In the genomic region with DNA sequence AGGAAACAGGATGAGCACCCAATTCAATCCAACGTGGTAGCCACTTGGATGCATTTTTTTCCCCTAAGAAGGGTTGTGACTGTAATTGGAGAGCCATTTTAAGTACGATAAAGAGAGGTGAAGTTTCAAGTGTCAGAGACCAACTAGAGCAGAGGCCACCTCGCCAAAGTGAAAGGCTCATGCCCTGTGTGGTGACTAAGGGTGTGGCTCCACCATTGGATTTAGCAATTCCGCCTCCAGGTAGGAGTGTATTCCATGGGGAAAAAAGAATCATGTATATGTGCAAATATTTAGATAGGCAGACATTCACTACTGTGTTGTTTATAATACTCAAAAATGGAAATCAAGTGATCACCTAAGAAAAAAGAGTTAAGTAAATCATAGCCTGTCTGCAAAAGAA, we compare ENCODE assay signal across 21 cellular contexts.
"Had no signal": no experiment of that assay in that cellular context is flagged by ENCODE, and none has a peak within 500 bp of the region (broad histone marks: within the 10 kb centered on the region; RNA-seq: fewer than 3 reads in every experiment).

No MANE protein-coding gene starts in this region.

- H3K27me3 ChIP-seq: colonic mucosa, gastrocnemius medialis, right lobe of liver, suprapubic skin, transverse colon, vagina had no signal

- H3K9me3 Mint-ChIP-seq: dendritic cell treated with granulocyte-macrophage colony-stimulating factor and Interleukin-4, amounts not matched to agents 40 ng/mL and 50 ng/mL, for 4 days; natural killer cell; stimulated activated naive CD8-positive, alpha-beta T cell treated with anti-CD3 and anti-CD28 coated beads, Interleukin-15, Interleukin-2, amounts not matched to agents 100 ng/mL and 50 ng/mL, for 24 hours had no signal

- H3K9me3 ChIP-seq: colonic mucosa, gastrocnemius medialis, neutrophil, right lobe of liver, suprapubic skin, transverse colon, vagina had no signal

- H3K4me1 ChIP-seq: colonic mucosa, gastrocnemius medialis, parathyroid adenoma, suprapubic skin, transverse colon, vagina had no signal

- H3K36me3 ChIP-seq: colonic mucosa, gastrocnemius medialis, neutrophil, right lobe of liver, suprapubic skin, transverse colon, vagina had no signal

- H3K4me3 Mint-ChIP-seq: dendritic cell treated with granulocyte-macrophage colony-stimulating factor and Interleukin-4, amounts not matched to agents 40 ng/mL and 50 ng/mL, for 4 days; memory B cell; natural killer cell; stimulated activated naive B cell treated with anti-CD40 and anti-IgM and Interleukin-4, amounts not matched to agents 10 μg/mL and 1 μg/mL and 100 μg/mL, for 72 hours; stimulated activated naive CD8-positive, alpha-beta T cell treated with anti-CD3 and anti-CD28 coated beads, Interleukin-15, Interleukin-2, amounts not matched to agents 100 ng/mL and 50 ng/mL, for 24 hours had no signal

- ATAC-seq: gastrocnemius medialis; natural killer cell; right lobe of liver; stimulated activated naive B cell treated with anti-CD40 and anti-IgM and Interleukin-4, amounts not matched to agents 10 μg/mL and 1 μg/mL and 100 μg/mL, for 72 hours had no signal

- H3K36me3 Mint-ChIP-seq: memory B cell; natural killer cell; stimulated activated naive B cell treated with anti-CD40 and anti-IgM and Interleukin-4, amounts not matched to agents 10 μg/mL and 1 μg/mL and 100 μg/mL, for 72 hours had no signal

- H3K4me3 ChIP-seq: colonic mucosa, gastrocnemius medialis, lung, right lobe of liver, suprapubic skin, transverse colon, vagina had no signal

- H3K79me2 ChIP-seq: parathyroid adenoma had no signal

- H3K4me1 Mint-ChIP-seq: memory B cell, natural killer cell had no signal

- H3K27ac Mint-ChIP-seq: dendritic cell treated with granulocyte-macrophage colony-stimulating factor and Interleukin-4, amounts not matched to agents 40 ng/mL and 50 ng/mL, for 4 days; memory B cell; natural killer cell; progenitor cell of endocrine pancreas; stimulated activated naive B cell treated with anti-CD40 and anti-IgM and Interleukin-4, amounts not matched to agents 10 μg/mL and 1 μg/mL and 100 μg/mL, for 72 hours; stimulated activated naive CD8-positive, alpha-beta T cell treated with anti-CD3 and anti-CD28 coated beads, Interleukin-15, Interleukin-2, amounts not matched to agents 100 ng/mL and 50 ng/mL, for 24 hours had no signal

- H3K27ac ChIP-seq: colonic mucosa, gastrocnemius medialis, neutrophil, parathyroid adenoma, right lobe of liver, suprapubic skin, transverse colon, vagina had no signal

- H2AFZ ChIP-seq: parathyroid adenoma had no signal

- H3K9ac ChIP-seq: parathyroid adenoma had no signal

- DNase-seq: colonic mucosa; effector memory CD4-positive, alpha-beta T cell; foreskin fibroblast; gastrocnemius medialis; head of caudate nucleus; natural killer cell; right lobe of liver; small intestine; stimulated activated CD4-positive, alpha-beta T cell treated with anti-CD3 and anti-CD28 coated beads, Interleukin-15, amount 100 ng/mL, for 24 hours; stimulated activated CD4-positive, alpha-beta T cell treated with anti-CD3 and anti-CD28 coated beads, Interleukin-2, amount 100 ng/mL, for 48 hours; stimulated activated naive B cell treated with anti-CD40 and anti-IgM and Interleukin-4, amounts not matched to agents 10 μg/mL and 1 μg/mL and 100 μg/mL, for 72 hours; transverse colon had no signal
